In genomic region chr16:47460301-47460754, GRCh38 we compare ENCODE assay signal across 7 cellular contexts. TPM values are rescaled to one million over a fixed set of nuclear protein-coding genes. Genes with fewer than 3 reads are reported as not detected.
DNase-seq lines count a peak whose midpoint lies in the region; ATAC-seq and TF ChIP-seq lines count a peak whose summit lies in the region.

No MANE protein-coding gene starts in this region.

- peak overlapping the region; percentile 94 for H2AFZ ChIP-seq in osteoblast (ENCODE audit: low read length)

- TF ChIP-seq CTCF in esophagus muscularis mucosa (IDR thresholded peaks at IDR 0.05) (no peak), osteoblast (IDR thresholded peaks at IDR 0.05; ENCODE audit: extremely low read depth, low read depth, low read length) (no peak)

- peaks cover 48% of the 10 kb centered on the region for H3K79me2 ChIP-seq in osteoblast (ENCODE audit: insufficient read depth, low read length)

- ATAC-seq in GM19395 (IDR thresholded peaks at IDR 0.05; ENCODE audit: unreplicated experiment) (peak; percentile 9), GM18867 (IDR thresholded peaks at IDR 0.05; ENCODE audit: unreplicated experiment) (no peak), GM19397 (IDR thresholded peaks at IDR 0.05; ENCODE audit: unreplicated experiment) (no peak)

- peak overlapping the region; percentile 92 for H3K4me2 ChIP-seq in osteoblast (ENCODE audit: insufficient read depth, low read length)

- H3K36me3 ChIP-seq in esophagus muscularis mucosa: peaks cover 0 to 29% (median 13%) of the 10 kb centered on the region in 4 donors
- peaks cover 12% of the 10 kb centered on the region for H3K36me3 ChIP-seq in osteoblast (ENCODE audit: insufficient read depth, low read length)

- WGBS in esophagus muscularis mucosa: 23% methylated on average over 6 of the region's 6 CpGs

- DNase-seq in RKO (ENCODE audit: low spot score) (peak; percentile 15), esophagus muscularis mucosa (ENCODE audit: extremely low spot score) (no peak), osteoblast (ENCODE audit: insufficient read length, low spot score, missing footprints) (peak; percentile 62), SKM-1 (lab: John Stamatoyannopoulos, UW; ENCODE audit: unreplicated experiment) (no peak)

- H3K9me3 ChIP-seq in esophagus muscularis mucosa: no peaks in the 10 kb centered on the region
- no peaks in the 10 kb centered on the region for H3K9me3 ChIP-seq in osteoblast (ENCODE audit: low read depth, low read length)

- H4K20me1 ChIP-seq in osteoblast (ENCODE audit: insufficient read depth, low read length): no peaks in the 10 kb centered on the region

- TF ChIP-seq POLR2A in esophagus muscularis mucosa (IDR thresholded peaks at IDR 0.05; ENCODE audit: low read depth): no peak

- H3K4me3 ChIP-seq in esophagus muscularis mucosa (peak overlapping the region; percentile 85 to 96 (median 92)), osteoblast (ENCODE audit: insufficient read depth, low read length) (peak overlapping the region; percentile 81)

- H3K27ac ChIP-seq in esophagus muscularis mucosa (replicated peaks in 1 of 4) (peak overlapping the region; percentile 95 to 99 (median 97)), osteoblast (ENCODE audit: low read depth, low read length) (peak overlapping the region; percentile 93)

- H3K4me1 ChIP-seq in esophagus muscularis mucosa (peaks cover 48 to 57% (median 51%) of the 10 kb centered on the region in 4 donors), osteoblast (ENCODE audit: insufficient read depth, low read length) (peaks cover 13% of the 10 kb centered on the region)

- no peak for TF ChIP-seq EP300 in esophagus muscularis mucosa (IDR thresholded peaks at IDR 0.05)

- intact Hi-C loops in esophagus muscularis mucosa (cut with DNase I): no loop called here

- no peaks in the 10 kb centered on the region for H3K27me3 ChIP-seq in esophagus muscularis mucosa
- H3K27me3 ChIP-seq in osteoblast (ENCODE audit: insufficient read depth, low read length): no peaks in the 10 kb centered on the region

RNA-seq across cellular contexts. Expression of gene ITFG1, which starts 0.5 kb away (rescaled TPM):
- total RNA-seq in esophagus muscularis mucosa (10 to 100 TPM; 32.2 to 44.4 (median 41.7) TPM), osteoblast (58.6 and 68.7 TPM in 2 replicates)

RNA-seq across cellular contexts. Expression of gene PHKB, which starts 0.8 kb away (rescaled TPM):
- total RNA-seq in esophagus muscularis mucosa: 10 to 100 TPM; 39.4 to 60.6 (median 46.5) TPM
- total RNA-seq in osteoblast: 76.4 and 84.9 TPM in 2 replicates

Comparison
In these comparisons a context has a peak if more than half of its experiments do, and no peak if none do; other contexts are left out.
1. DNase-seq: peak in RKO (single experiment) and osteoblast (single experiment); none in esophagus muscularis mucosa (single experiment) and SKM-1 (single experiment).